7 cellular contexts compared by ENCODE assay signal in genomic region chr12:98644433-98644711, GRCh38. TPM values are rescaled to one million over a fixed set of nuclear protein-coding genes. Genes with fewer than 3 reads are reported as not detected.
DNase-seq lines count a peak whose midpoint lies in the region; ATAC-seq and TF ChIP-seq lines count a peak whose summit lies in the region.

No MANE protein-coding gene starts in this region.

- no peaks in the 10 kb centered on the region; the same call in 1 of the 2 replicates for H3K27me3 ChIP-seq in HUES64 (ENCODE audit: insufficient read depth, low read length)
- H3K27me3 ChIP-seq in ascending aorta = no peaks in the 10 kb centered on the region
- H3K27me3 ChIP-seq in kidney epithelial cell (ENCODE audit: control insufficient read depth, insufficient read depth, low read length) = no peaks in the 10 kb centered on the region

- H3K27ac ChIP-seq in HUES64 (ENCODE audit: low read depth, low read length) = peak overlapping the region; percentile 90
- H3K27ac ChIP-seq in ascending aorta = peak overlapping the region; percentile 72 to 85
- peak overlapping the region; percentile 75 for H3K27ac ChIP-seq in substantia nigra (ENCODE audit: low read depth, low read length, poor library complexity, severe bottlenecking)

- ATAC-seq in GM21526 (IDR thresholded peaks at IDR 0.05; ENCODE audit: low FRiP score, unreplicated experiment) = peak; percentile 10

- WGBS in HUES64 = under 1% methylated on average over 20 of the region's 20 CpGs

- H3K4me1 ChIP-seq in HUES64 (ENCODE audit: insufficient read depth, low read length) (peaks cover 11% of the 10 kb centered on the region), ascending aorta (peaks cover 3 to 7% of the 10 kb centered on the region in 2 donors)

- intact Hi-C loops in ascending aorta (cut with DNase I) = loop anchor here (2.0 to 10.0 kb wide), 2 partner anchors 130 to 220 kb away; partner anchors contain the start of gene TMPO

- no peak for DNase-seq in ascending aorta (ENCODE audit: low spot score in 2 of 2)
- no peak for DNase-seq in kidney epithelial cell (ENCODE audit: low read depth)
- peak in 13 of 49 donors; percentile 20 to 67 (median 38) for DNase-seq in substantia nigra (lab: John Stamatoyannopoulos, UW)
- DNase-seq in NCI-H2029 (lab: John Stamatoyannopoulos, UW) = no peak

- H3K36me3 ChIP-seq in HUES64 (ENCODE audit: insufficient read depth, low read length) = peaks cover 12% of the 10 kb centered on the region
- H3K36me3 ChIP-seq in ascending aorta = peaks cover 2 to 11% of the 10 kb centered on the region in 2 donors
- H3K36me3 ChIP-seq in kidney epithelial cell (ENCODE audit: control insufficient read depth, insufficient read depth, low read length) = no peaks in the 10 kb centered on the region

- H3K9me3 ChIP-seq in HUES64 (ENCODE audit: insufficient read depth, low read depth, low read length) = no peaks in the 10 kb centered on the region
- H3K9me3 ChIP-seq in ascending aorta = no peaks in the 10 kb centered on the region

- H3K9ac ChIP-seq in HUES64 (ENCODE audit: low read depth, low read length) = peak overlapping the region; percentile 67

- TF ChIP-seq CTCF in GM12875 (IDR thresholded peaks at IDR 0.05; ENCODE audit: borderline replicate concordance, insufficient read depth, low read depth, low read length) = no peak
- no peak for TF ChIP-seq CTCF in ascending aorta (IDR thresholded peaks at IDR 0.05)
- no peak for TF ChIP-seq CTCF in kidney epithelial cell (IDR thresholded peaks at IDR 0.05; ENCODE audit: insufficient read depth, low read length, poor library complexity, severe bottlenecking)

- H3K4me3 ChIP-seq in GM12875 (ENCODE audit: low read depth, low read length) (peak overlapping the region; percentile 91), HUES64 (ENCODE audit: low read length) (peak overlapping the region; percentile 85), ascending aorta (peak overlapping the region; percentile 75 to 98), kidney epithelial cell (ENCODE audit: low read depth, low read length) (peak overlapping the region; percentile 68)

RNA-seq across cellular contexts. Expression of gene IKBIP, which starts 0.2 kb away (rescaled TPM):
- polyA plus RNA-seq in HUES64 (2013, experiment 1 of 2) = 16.9 TPM
- 22.1 TPM for polyA plus RNA-seq in HUES64 (2013, experiment 2 of 2)
- 12.3 TPM for total RNA-seq in ascending aorta
- 21.2 and 28.5 TPM in 2 replicates for total RNA-seq in kidney epithelial cell

RNA-seq across cellular contexts. Expression of gene APAF1, which starts 0.7 kb away (rescaled TPM):
- polyA plus RNA-seq in HUES64 (2013, experiment 1 of 2) = 9.5 TPM
- polyA plus RNA-seq in HUES64 (2013, experiment 2 of 2) = 9.8 TPM
- total RNA-seq in ascending aorta (15.5 TPM), kidney epithelial cell (12.5 and 15.7 TPM in 2 replicates)

RNA-seq across cellular contexts. Expression of gene SLC25A3, which starts 50.9 kb away (rescaled TPM):
- 489 TPM for polyA plus RNA-seq in HUES64 (2013, experiment 1 of 2)
- polyA plus RNA-seq in HUES64 (2013, experiment 2 of 2) = 524 TPM
- total RNA-seq in ascending aorta (437 TPM), kidney epithelial cell (726 and 727 TPM in 2 replicates)
